ENCODE assay signal across 9 cellular contexts in genomic region chr7:85764034-85764433, GRCh38.
"Had no signal": no experiment of that assay in that cellular context is flagged by ENCODE, and none has a peak within 500 bp of the region (broad histone marks: within the 10 kb centered on the region; RNA-seq: fewer than 3 reads in every experiment).

No MANE protein-coding gene starts in this region.

- H3K9ac ChIP-seq: GM23248 had no signal

- H2AFZ ChIP-seq: GM23248 had no signal

- H3K36me3 ChIP-seq: HAP-1 had no signal

- H3K4me3 ChIP-seq: GM23248, HAP-1 had no signal

- H3K9me3 ChIP-seq: HAP-1 had no signal

- H3K4me1 ChIP-seq: HAP-1 had no signal

- H3K27ac ChIP-seq: GM23248, HL-60 had no signal

- ATAC-seq: HCT116, HepG2 had no signal

- FAIRE-seq: HepG2 had no signal

- DNase-seq: GM23248, GOT3, H7, HFFc6, KBM-7 had no signal
